ENCODE assay signal across 1 cellular context in genomic region chr11:112627588-112628045, GRCh38.
TF ChIP-seq lines count a peak whose summit lies in the region.

No MANE protein-coding gene starts in this region.

TF ChIP-seq in GM12878, 131 proteins besides CTCF, POLR2A, EP300 and RAD21 (continued from another document):
- TF ChIP-seq ZNF622 (IDR thresholded peaks at IDR 0.05) (no peak), RAD51 (IDR thresholded peaks at IDR 0.05) (no peak), CREM (IDR thresholded peaks at IDR 0.05; ENCODE audit: low read depth) (peak; percentile 67; the same call in 1 of the 2 replicates)
